22 cellular contexts compared by ENCODE assay signal in genomic region chr3:63936929-63937328, GRCh38. TPM values are rescaled to one million over a fixed set of nuclear protein-coding genes. Genes with fewer than 3 reads are reported as not detected.
DNase-seq lines count a peak whose midpoint lies in the region; ATAC-seq and TF ChIP-seq lines count a peak whose summit lies in the region.
"Had no signal": no experiment of that assay in that cellular context is flagged by ENCODE, and none has a peak within 500 bp of the region (broad histone marks: within the 10 kb centered on the region; RNA-seq: fewer than 3 reads in every experiment).

No MANE protein-coding gene starts in this region.

- no peak for ATAC-seq in central memory CD8-positive, alpha-beta T cell (replicated peaks; ENCODE audit: extremely low read depth, poor library complexity, severe bottlenecking)
- ATAC-seq in GM21515 (IDR thresholded peaks at IDR 0.05; ENCODE audit: unreplicated experiment), result no peak
- ATAC-seq: HepG2 had no signal

- H3K9me3 ChIP-seq in HEK293 (ENCODE audit: control insufficient read depth, insufficient read depth, low read depth, low read length) (no peaks in the 10 kb centered on the region), spleen (no peaks in the 10 kb centered on the region)
- H3K9me3 ChIP-seq: MG63 had no signal

- peak overlapping the region; percentile 35 for H3K27ac Mint-ChIP-seq in central memory CD8-positive, alpha-beta T cell (ENCODE audit: low read depth)

- CTCF ChIA-PET in HEK293 (lab: Yijun Ruan, JAX), result no interaction called here

- H3K4me3 ChIP-seq in HEK293 (ENCODE audit: low read depth, low read length), result no peak overlapping the region
- H3K4me3 ChIP-seq in spleen, result no peak overlapping the region
- H3K4me3 ChIP-seq: cardiac muscle cell, MG63 had no signal

- 70 to 82% (median 78%) methylated on average over 4 of the region's 4 CpGs for WGBS in spleen, 5 donors

- no peak overlapping the region for H3K4me3 Mint-ChIP-seq in central memory CD8-positive, alpha-beta T cell

- POLR2A ChIA-PET in HEK293 (lab: Yijun Ruan, JAX), result no interaction called here

- peaks cover 79% of the 10 kb centered on the region for H3K4me1 Mint-ChIP-seq in central memory CD8-positive, alpha-beta T cell

- no peaks in the 10 kb centered on the region for H3K27me3 ChIP-seq in spleen (replicated peaks in 1 of 7)
- H3K27me3 ChIP-seq: cardiac muscle cell, MG63 had no signal

- peaks cover 6% of the 10 kb centered on the region for H3K36me3 Mint-ChIP-seq in central memory CD8-positive, alpha-beta T cell (ENCODE audit: insufficient read depth)

- DNase-seq in OCI-M1 (lab: John Stamatoyannopoulos, UW), result peak; percentile 32
- no peak for DNase-seq in central memory CD8-positive, alpha-beta T cell (ENCODE audit: low spot score in 2 of 2)
- no peak for DNase-seq in spleen
- DNase-seq in RKO (ENCODE audit: low spot score), result no peak
- DNase-seq in putamen (ENCODE audit: low spot score), result no peak
- no peak for DNase-seq in substantia nigra (lab: John Stamatoyannopoulos, UW)
- DNase-seq: activated gamma-delta T cell; amniotic stem cell; dermis blood vessel endothelial cell; hippocampal formation; MG63; NCI-H1694; NCI-H345; stimulated activated CD4-positive, alpha-beta T cell treated with anti-CD3 and anti-CD28 coated beads, Interleukin-4, amount 100 ng/mL, for 4 hours had no signal

- TF ChIP-seq CTCF in HEK293 (tag by site-specific recombination; IDR thresholded peaks at IDR 0.05), result no peak
- TF ChIP-seq CTCF in spleen (IDR thresholded peaks at IDR 0.05 in 8 of 11, conservative IDR thresholded peaks at IDR 0.05 in 3 of 11), result no peak

- TF ChIP-seq POLR2A in spleen (IDR thresholded peaks at IDR 0.05), result no peak

- H3K4me1 ChIP-seq in HEK293 (ENCODE audit: control insufficient read depth, insufficient read depth, low read length) (peaks cover 15% of the 10 kb centered on the region), spleen (peaks cover 34 to 86% (median 69%) of the 10 kb centered on the region in 6 donors)

- H3K27me3 Mint-ChIP-seq in central memory CD8-positive, alpha-beta T cell, result no peaks in the 10 kb centered on the region

- intact Hi-C loops in spleen (cut with DNase I; ENCODE audit: low total_unique reads), result no loop called here

- H3K27ac ChIP-seq in HEK293 (ENCODE audit: extremely low read depth, low read depth, low read length) (no peak overlapping the region), spleen (peak overlapping the region in 6 of 8 donors; percentile 22 to 75 (median 55)), substantia nigra (ENCODE audit: low read depth, low read length, poor library complexity, severe bottlenecking) (no peak overlapping the region)
- H3K27ac ChIP-seq: cardiac muscle cell had no signal

- no peaks in the 10 kb centered on the region for H3K36me3 ChIP-seq in HEK293 (ENCODE audit: control insufficient read depth in 2 of 2, insufficient read depth in 1 of 2, low read length in 2 of 2)
- peaks cover 0 to 6% (median 0%) of the 10 kb centered on the region in 6 donors for H3K36me3 ChIP-seq in spleen
- H3K36me3 ChIP-seq: cardiac muscle cell, MG63 had no signal

- no peaks in the 10 kb centered on the region for H3K9me3 Mint-ChIP-seq in central memory CD8-positive, alpha-beta T cell

TF ChIP-seq in HEK293, 187 proteins besides CTCF, POLR2A, EP300 and RAD21:
- TF ChIP-seq ZNF610 (tag by site-specific recombination; IDR thresholded peaks at IDR 0.05; ENCODE audit: borderline replicate concordance) (no peak), ZNF521 (tag by site-specific recombination; IDR thresholded peaks at IDR 0.05) (no peak), ZNF133 (tag by site-specific recombination; IDR thresholded peaks at IDR 0.05) (no peak), ZNF670 (tag by site-specific recombination; IDR thresholded peaks at IDR 0.05; ENCODE audit: low read depth) (no peak), ZBTB48 (tag by site-specific recombination; IDR thresholded peaks at IDR 0.05) (no peak), ZNF26 (tag by site-specific recombination; IDR thresholded peaks at IDR 0.05) (no peak)
- TF ChIP-seq, protein P1, sequence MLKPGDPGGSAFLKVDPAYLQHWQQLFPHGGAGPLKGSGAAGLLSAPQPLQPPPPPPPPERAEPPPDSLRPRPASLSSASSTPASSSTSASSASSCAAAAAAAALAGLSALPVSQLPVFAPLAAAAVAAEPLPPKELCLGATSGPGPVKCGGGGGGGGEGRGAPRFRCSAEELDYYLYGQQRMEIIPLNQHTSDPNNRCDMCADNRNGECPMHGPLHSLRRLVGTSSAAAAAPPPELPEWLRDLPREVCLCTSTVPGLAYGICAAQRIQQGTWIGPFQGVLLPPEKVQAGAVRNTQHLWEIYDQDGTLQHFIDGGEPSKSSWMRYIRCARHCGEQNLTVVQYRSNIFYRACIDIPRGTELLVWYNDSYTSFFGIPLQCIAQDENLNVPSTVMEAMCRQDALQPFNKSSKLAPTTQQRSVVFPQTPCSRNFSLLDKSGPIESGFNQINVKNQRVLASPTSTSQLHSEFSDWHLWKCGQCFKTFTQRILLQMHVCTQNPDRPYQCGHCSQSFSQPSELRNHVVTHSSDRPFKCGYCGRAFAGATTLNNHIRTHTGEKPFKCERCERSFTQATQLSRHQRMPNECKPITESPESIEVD (tag by site-specific recombination; IDR thresholded peaks at IDR 0.05), result 0 out of 2 replicates have a peak, but pooled peaks have one; percentile 4

RNA-seq across cellular contexts. Expression of gene SCAANT1, which starts 24.7 kb away (rescaled TPM):
- not detected for total RNA-seq in spleen
- polyA plus RNA-seq in spleen, result not detected
- total RNA-seq: cardiac muscle cell, Daoy, dermis blood vessel endothelial cell, fibroblast of villous mesenchyme, HepG2, lower leg skin, mononuclear cell had no signal
- polyA plus RNA-seq: cardiac muscle cell, HepG2 had no signal

Comparison
In these comparisons a context has a peak if more than half of its experiments do, and no peak if none do; other contexts are left out.
1. H3K27ac ChIP-seq: peak in spleen (6 of 8); none in HEK293 (single experiment) and substantia nigra (single experiment).